Comparison of ENCODE assay signal across 1 cellular context in the genomic region with DNA sequence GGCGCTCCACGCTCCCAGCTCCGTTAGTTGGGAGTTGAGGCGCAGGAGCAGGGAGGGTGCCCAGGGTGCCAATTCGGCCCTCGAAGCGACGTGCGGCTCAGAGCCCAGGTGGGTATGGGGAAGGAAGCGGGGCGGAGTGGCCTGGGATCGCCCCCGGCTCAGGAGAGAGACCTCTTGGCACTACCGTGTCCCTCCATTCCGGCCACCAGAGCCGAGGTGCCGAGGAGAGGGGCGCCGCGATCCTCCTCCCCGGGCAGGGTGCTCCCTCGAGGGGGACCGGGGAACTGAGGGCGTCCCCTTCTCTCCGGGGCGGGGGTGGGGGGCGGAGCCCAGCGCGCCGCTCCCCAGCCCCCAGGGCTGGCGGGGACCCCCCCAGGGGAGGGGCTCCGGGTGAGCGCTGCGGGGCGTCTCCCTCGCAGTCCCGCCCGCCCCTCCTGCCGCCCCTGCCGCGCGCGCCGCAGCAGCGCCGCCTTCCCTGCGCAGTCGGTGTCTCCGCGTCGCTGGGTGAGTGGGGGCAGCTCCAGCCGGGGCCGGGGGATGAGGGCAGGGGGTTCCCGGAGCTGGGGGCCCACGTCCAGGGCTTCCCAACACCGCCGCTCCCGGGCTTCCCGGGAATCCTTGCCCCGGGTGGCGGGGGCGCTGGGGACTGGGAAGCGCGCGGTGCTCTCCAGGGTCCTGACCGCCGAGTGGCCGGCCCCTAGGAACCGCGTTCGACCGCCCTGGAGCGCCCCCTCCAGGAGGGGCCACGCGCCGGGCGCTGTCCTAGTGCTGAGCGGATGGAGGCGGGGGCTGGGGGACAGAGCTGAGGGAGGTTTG.
A peak's percentile ranks its signal among the peaks of the same experiment; 100 is the strongest.
TF ChIP-seq lines count a peak whose summit lies in the region.

HPCA (plus strand) TSS at position 480 of the 816 bp plus-strand sequence. CDS start 2,408 bp downstream, outside the sequence.

TF ChIP-seq in K562, 482 proteins besides CTCF, POLR2A, EP300 and RAD21 (continued from another document and continues in another):
- TF ChIP-seq ZBTB9 (CRISPR knock-in tag; IDR thresholded peaks at IDR 0.05): peak; percentile 89
- TF ChIP-seq ZNF24 (IDR thresholded peaks at IDR 0.05): peak; percentile 79; the same call in 1 of the 2 replicates
- no peak for TF ChIP-seq ZNF561 (CRISPR knock-in tag; conservative IDR thresholded peaks at IDR 0.05)
- TF ChIP-seq ZFP36 (IDR thresholded peaks at IDR 0.05; ENCODE audit: low read depth, low read length, partially characterized antibody): no peak
- TF ChIP-seq ZNF146 (CRISPR knock-in tag; IDR thresholded peaks at IDR 0.05; ENCODE audit: unreplicated experiment): peak; percentile 74
- TF ChIP-seq, protein P1, sequence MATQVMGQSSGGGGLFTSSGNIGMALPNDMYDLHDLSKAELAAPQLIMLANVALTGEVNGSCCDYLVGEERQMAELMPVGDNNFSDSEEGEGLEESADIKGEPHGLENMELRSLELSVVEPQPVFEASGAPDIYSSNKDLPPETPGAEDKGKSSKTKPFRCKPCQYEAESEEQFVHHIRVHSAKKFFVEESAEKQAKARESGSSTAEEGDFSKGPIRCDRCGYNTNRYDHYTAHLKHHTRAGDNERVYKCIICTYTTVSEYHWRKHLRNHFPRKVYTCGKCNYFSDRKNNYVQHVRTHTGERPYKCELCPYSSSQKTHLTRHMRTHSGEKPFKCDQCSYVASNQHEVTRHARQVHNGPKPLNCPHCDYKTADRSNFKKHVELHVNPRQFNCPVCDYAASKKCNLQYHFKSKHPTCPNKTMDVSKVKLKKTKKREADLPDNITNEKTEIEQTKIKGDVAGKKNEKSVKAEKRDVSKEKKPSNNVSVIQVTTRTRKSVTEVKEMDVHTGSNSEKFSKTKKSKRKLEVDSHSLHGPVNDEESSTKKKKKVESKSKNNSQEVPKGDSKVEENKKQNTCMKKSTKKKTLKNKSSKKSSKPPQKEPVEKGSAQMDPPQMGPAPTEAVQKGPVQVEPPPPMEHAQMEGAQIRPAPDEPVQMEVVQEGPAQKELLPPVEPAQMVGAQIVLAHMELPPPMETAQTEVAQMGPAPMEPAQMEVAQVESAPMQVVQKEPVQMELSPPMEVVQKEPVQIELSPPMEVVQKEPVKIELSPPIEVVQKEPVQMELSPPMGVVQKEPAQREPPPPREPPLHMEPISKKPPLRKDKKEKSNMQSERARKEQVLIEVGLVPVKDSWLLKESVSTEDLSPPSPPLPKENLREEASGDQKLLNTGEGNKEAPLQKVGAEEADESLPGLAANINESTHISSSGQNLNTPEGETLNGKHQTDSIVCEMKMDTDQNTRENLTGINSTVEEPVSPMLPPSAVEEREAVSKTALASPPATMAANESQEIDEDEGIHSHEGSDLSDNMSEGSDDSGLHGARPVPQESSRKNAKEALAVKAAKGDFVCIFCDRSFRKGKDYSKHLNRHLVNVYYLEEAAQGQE (CRISPR knock-in tag; IDR thresholded peaks at IDR 0.05; ENCODE audit: low read depth): peak; percentile 100
- TF ChIP-seq ZFP1 (CRISPR knock-in tag; IDR thresholded peaks at IDR 0.05): no peak
- TF ChIP-seq L3MBTL2 (IDR thresholded peaks at IDR 0.05): no peak
- TF ChIP-seq MTA2 (IDR thresholded peaks at IDR 0.05; ENCODE audit: low read depth): no peak
- TF ChIP-seq CBX8 (IDR thresholded peaks at IDR 0.05; ENCODE audit: borderline replicate concordance, extremely low read depth, low read depth, low read length, poor library complexity, severe bottlenecking): no peak
- TF ChIP-seq, protein P2, sequence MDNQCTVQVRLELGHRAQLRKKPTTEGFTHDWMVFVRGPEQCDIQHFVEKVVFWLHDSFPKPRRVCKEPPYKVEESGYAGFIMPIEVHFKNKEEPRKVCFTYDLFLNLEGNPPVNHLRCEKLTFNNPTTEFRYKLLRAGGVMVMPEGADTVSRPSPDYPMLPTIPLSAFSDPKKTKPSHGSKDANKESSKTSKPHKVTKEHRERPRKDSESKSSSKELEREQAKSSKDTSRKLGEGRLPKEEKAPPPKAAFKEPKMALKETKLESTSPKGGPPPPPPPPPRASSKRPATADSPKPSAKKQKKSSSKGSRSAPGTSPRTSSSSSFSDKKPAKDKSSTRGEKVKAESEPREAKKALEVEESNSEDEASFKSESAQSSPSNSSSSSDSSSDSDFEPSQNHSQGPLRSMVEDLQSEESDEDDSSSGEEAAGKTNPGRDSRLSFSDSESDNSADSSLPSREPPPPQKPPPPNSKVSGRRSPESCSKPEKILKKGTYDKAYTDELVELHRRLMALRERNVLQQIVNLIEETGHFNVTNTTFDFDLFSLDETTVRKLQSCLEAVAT (IDR thresholded peaks at IDR 0.05): no peak
- no peak for TF ChIP-seq SRSF1 (IDR thresholded peaks at IDR 0.05; ENCODE audit: low read depth, low read length)
- TF ChIP-seq, protein P3, sequence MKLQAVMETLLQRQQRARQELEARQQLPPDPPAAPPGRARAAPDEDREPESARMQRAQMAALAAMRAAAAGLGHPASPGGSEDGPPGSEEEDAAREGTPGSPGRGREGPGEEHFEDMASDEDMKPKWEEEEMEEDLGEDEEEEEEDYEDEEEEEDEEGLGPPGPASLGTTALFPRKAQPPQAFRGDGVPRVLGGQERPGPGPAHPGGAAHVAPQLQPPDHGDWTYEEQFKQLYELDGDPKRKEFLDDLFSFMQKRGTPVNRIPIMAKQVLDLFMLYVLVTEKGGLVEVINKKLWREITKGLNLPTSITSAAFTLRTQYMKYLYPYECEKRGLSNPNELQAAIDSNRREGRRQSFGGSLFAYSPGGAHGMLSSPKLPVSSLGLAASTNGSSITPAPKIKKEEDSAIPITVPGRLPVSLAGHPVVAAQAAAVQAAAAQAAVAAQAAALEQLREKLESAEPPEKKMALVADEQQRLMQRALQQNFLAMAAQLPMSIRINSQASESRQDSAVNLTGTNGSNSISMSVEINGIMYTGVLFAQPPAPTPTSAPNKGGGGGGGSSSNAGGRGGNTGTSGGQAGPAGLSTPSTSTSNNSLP (IDR thresholded peaks at IDR 0.05; ENCODE audit: borderline replicate concordance, low read depth, low read length): no peak
- peak in 1 of 2 experiments; percentile 98; a peak in 2 of 4 replicates for TF ChIP-seq RCOR1 (IDR thresholded peaks at IDR 0.05; ENCODE audit: borderline replicate concordance in 1 of 2, low read depth in 2 of 2, low read length in 2 of 2)
- peak; percentile 80 for TF ChIP-seq ZNF311 (CRISPR knock-in tag; IDR thresholded peaks at IDR 0.05)
- TF ChIP-seq MXI1 (IDR thresholded peaks at IDR 0.05; ENCODE audit: low read depth, low read length): peak; percentile 72
- no peak for TF ChIP-seq XRCC3 (IDR thresholded peaks at IDR 0.05)
- TF ChIP-seq KDM2B (CRISPR knock-in tag; IDR thresholded peaks at IDR 0.05): no peak
- no peak for TF ChIP-seq SRSF3 (IDR thresholded peaks at IDR 0.05; ENCODE audit: insufficient read depth, low read length)
- TF ChIP-seq FUS (optimal IDR thresholded peaks at IDR 0.05; ENCODE audit: low read depth, low read length): peak; percentile 67
- no peak for TF ChIP-seq SRSF7 (optimal IDR thresholded peaks at IDR 0.05; ENCODE audit: low read depth, low read length)
- no peak for TF ChIP-seq ZNF586 (CRISPR knock-in tag; conservative IDR thresholded peaks at IDR 0.05)
- no peak for TF ChIP-seq ZEB2 (IDR thresholded peaks at IDR 0.05)
- TF ChIP-seq MEF2A (IDR thresholded peaks at IDR 0.05; ENCODE audit: control insufficient read depth, low read depth, low read length): no peak
- no peak for TF ChIP-seq RFX7 (CRISPR knock-in tag; IDR thresholded peaks at IDR 0.05)
- TF ChIP-seq MAFG (tag; conservative IDR thresholded peaks at IDR 0.05): no peak
- no peak for TF ChIP-seq SIX5 (IDR thresholded peaks at IDR 0.05; ENCODE audit: borderline replicate concordance in 1 of 2, insufficient read depth in 1 of 2, low read depth in 1 of 2, low read length in 2 of 2)
- TF ChIP-seq, protein P4, sequence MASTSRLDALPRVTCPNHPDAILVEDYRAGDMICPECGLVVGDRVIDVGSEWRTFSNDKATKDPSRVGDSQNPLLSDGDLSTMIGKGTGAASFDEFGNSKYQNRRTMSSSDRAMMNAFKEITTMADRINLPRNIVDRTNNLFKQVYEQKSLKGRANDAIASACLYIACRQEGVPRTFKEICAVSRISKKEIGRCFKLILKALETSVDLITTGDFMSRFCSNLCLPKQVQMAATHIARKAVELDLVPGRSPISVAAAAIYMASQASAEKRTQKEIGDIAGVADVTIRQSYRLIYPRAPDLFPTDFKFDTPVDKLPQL (IDR thresholded peaks at IDR 0.05; ENCODE audit: extremely low read depth, insufficient read length): no peak
- TF ChIP-seq NFIC (IDR thresholded peaks at IDR 0.05): no peak
- TF ChIP-seq ZNF224 (CRISPR knock-in tag; IDR thresholded peaks at IDR 0.05): peak; percentile 99
- TF ChIP-seq ZNF445 (CRISPR knock-in tag; IDR thresholded peaks at IDR 0.05; ENCODE audit: low read depth): no peak
- TF ChIP-seq PHB (CRISPR knock-in tag; IDR thresholded peaks at IDR 0.05): no peak
- no peak for TF ChIP-seq RBM17 (IDR thresholded peaks at IDR 0.05; ENCODE audit: borderline replicate concordance, low read depth, low read length)
- no peak for TF ChIP-seq ZNF699 (CRISPR knock-in tag; IDR thresholded peaks at IDR 0.05; ENCODE audit: insufficient replicate concordance)
- TF ChIP-seq ZBTB17 (CRISPR knock-in tag; IDR thresholded peaks at IDR 0.05): peak; percentile 69; the same call in 1 of the 2 replicates
- peak; percentile 93 for TF ChIP-seq ZNF431 (CRISPR knock-in tag; IDR thresholded peaks at IDR 0.05)
- TF ChIP-seq ZC3H11A (IDR thresholded peaks at IDR 0.05; ENCODE audit: low read depth, low read length): peak; percentile 78
- no peak for TF ChIP-seq ZSCAN29 (IDR thresholded peaks at IDR 0.05)
- no peak for TF ChIP-seq ZC3H8 (IDR thresholded peaks at IDR 0.05)
- TF ChIP-seq PYGO2 (tag; IDR thresholded peaks at IDR 0.05): 0 out of 2 replicates have a peak, but pooled peaks have one; percentile 49
- TF ChIP-seq ZNF77 (CRISPR knock-in tag; IDR thresholded peaks at IDR 0.05): no peak
- no peak for TF ChIP-seq HNRNPLL (IDR thresholded peaks at IDR 0.05; ENCODE audit: low read depth, low read length, poor library complexity, severe bottlenecking)
- TF ChIP-seq ZNF174 (CRISPR knock-in tag; IDR thresholded peaks at IDR 0.05): no peak
- TF ChIP-seq FOXA1 (IDR thresholded peaks at IDR 0.05; ENCODE audit: borderline replicate concordance): no peak
- no peak for TF ChIP-seq CHD2 (IDR thresholded peaks at IDR 0.05; ENCODE audit: low read depth, low read length)
- TF ChIP-seq TRIM24 (IDR thresholded peaks at IDR 0.05): 0 out of 4 replicates have a peak, but pooled peaks of 1 of the 2 experiments have one; percentile 50
- TF ChIP-seq, protein P5, sequence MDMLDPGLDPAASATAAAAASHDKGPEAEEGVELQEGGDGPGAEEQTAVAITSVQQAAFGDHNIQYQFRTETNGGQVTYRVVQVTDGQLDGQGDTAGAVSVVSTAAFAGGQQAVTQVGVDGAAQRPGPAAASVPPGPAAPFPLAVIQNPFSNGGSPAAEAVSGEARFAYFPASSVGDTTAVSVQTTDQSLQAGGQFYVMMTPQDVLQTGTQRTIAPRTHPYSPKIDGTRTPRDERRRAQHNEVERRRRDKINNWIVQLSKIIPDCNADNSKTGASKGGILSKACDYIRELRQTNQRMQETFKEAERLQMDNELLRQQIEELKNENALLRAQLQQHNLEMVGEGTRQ (CRISPR knock-in tag; IDR thresholded peaks at IDR 0.05): peak; percentile 64
- peak; percentile 97 for TF ChIP-seq TFAP4 (CRISPR knock-in tag; IDR thresholded peaks at IDR 0.05; ENCODE audit: borderline replicate concordance)
- TF ChIP-seq TCFL5 (CRISPR knock-in tag; conservative IDR thresholded peaks at IDR 0.05): no peak
- TF ChIP-seq ZNF143 (CRISPR knock-in tag; IDR thresholded peaks at IDR 0.05): peak; percentile 62; the same call in 1 of the 2 replicates
- peak; percentile 37; the same call in 1 of the 2 replicates for TF ChIP-seq GMEB1 (CRISPR knock-in tag; IDR thresholded peaks at IDR 0.05)
- no peak for TF ChIP-seq HNRNPUL1 (IDR thresholded peaks at IDR 0.05; ENCODE audit: low read length)
- no peak for TF ChIP-seq CBFA2T3 (IDR thresholded peaks at IDR 0.05)
- peak; percentile 99 for TF ChIP-seq STAG1 (CRISPR knock-in tag; IDR thresholded peaks at IDR 0.05; ENCODE audit: borderline replicate concordance)
